8 cellular contexts compared by ENCODE assay signal in the genomic region with DNA sequence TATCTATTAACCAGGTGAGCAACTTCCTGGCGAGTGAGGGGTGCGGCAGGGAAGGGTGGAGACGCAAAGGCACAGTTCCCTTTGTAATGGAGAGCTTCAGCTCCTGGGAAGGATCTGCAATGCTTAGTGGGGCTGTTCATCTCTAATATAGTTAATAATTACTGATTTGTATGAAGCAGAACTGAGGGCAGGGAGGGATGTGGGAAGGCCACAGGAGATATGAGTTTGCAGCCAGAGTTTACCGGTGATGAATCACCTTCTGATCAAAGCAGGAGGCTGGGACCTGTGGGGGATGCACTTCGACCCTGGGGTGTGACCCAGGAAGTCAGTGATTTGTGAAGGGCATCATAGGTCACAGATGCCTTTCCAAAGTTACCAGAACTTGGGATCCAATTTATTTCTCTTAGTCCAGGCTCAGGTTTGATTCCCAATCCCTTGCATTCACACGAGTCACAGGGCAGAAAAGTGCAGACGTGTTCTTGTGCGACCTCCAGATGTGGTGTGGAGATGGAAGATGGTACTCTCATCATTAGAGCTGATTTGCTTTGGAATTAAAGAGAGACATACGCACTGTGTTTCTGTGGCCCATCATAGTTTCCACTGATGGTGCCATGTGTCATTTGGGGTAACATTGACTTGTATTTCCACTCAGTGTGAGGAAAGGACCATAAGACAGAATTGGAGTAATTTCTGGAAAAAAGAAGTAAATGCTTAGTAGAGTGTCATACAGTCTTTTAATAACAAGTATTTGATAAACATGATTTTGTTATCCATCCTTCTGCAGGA. TPM values are rescaled to one million over a fixed set of nuclear protein-coding genes. Genes with fewer than 3 reads are reported as not detected.
DNase-seq lines count a peak whose midpoint lies in the region; ATAC-seq, FAIRE-seq and TF ChIP-seq lines count a peak whose summit lies in the region.
"Had no signal": no experiment of that assay in that cellular context is flagged by ENCODE, and none has a peak within 500 bp of the region (broad histone marks: within the 10 kb centered on the region; RNA-seq: fewer than 3 reads in every experiment).

No MANE protein-coding gene starts in this region.

- H3K36me3 ChIP-seq in astrocyte (ENCODE audit: insufficient read depth, low read length), result no peaks in the 10 kb centered on the region

- TF ChIP-seq CTCF in astrocyte (IDR thresholded peaks at IDR 0.05; ENCODE audit: insufficient read depth, low read depth, low read length), result no peak

- no peak overlapping the region for H3K4me2 ChIP-seq in astrocyte (ENCODE audit: low read length)

- peak; percentile 69 for ATAC-seq in GM18907 (IDR thresholded peaks at IDR 0.05; ENCODE audit: unreplicated experiment)
- peak; percentile 39 for ATAC-seq in HG02763 (IDR thresholded peaks at IDR 0.05; ENCODE audit: unreplicated experiment)
- ATAC-seq in GM19395 (IDR thresholded peaks at IDR 0.05; ENCODE audit: unreplicated experiment), result no peak
- no peak for ATAC-seq in GM21786 (IDR thresholded peaks at IDR 0.05; ENCODE audit: unreplicated experiment)

- peaks cover 74% of the 10 kb centered on the region for H3K79me2 ChIP-seq in astrocyte (ENCODE audit: insufficient read depth, low read length)

- H3K9ac ChIP-seq in astrocyte (ENCODE audit: low read length), result no peak overlapping the region

- DNase-seq in astrocyte (ENCODE audit: low read depth) (no peak), renal cortical epithelial cell (ENCODE audit: low read depth) (peak; percentile 93), NCI-H524 treated with DMSO at 0.1 percent for 48 hours (lab: John Stamatoyannopoulos, UW) (no peak)
- DNase-seq: dermis blood vessel endothelial cell had no signal

- no peak for FAIRE-seq in astrocyte (lab: Jason Lieb, UNC)

- H3K27ac ChIP-seq in astrocyte (ENCODE audit: low read depth, low read length), result no peak overlapping the region

- H3K27me3 Mint-ChIP-seq in astrocyte (ENCODE audit: low read depth, unreplicated experiment), result no peaks in the 10 kb centered on the region

- H4K20me1 ChIP-seq in astrocyte (ENCODE audit: insufficient read depth, low read length), result peaks cover 79% of the 10 kb centered on the region

- H3K27me3 ChIP-seq in astrocyte (ENCODE audit: insufficient read depth, low read length), result no peaks in the 10 kb centered on the region

- H2AFZ ChIP-seq in astrocyte (ENCODE audit: low read depth, low read length), result no peak overlapping the region

- no peaks in the 10 kb centered on the region for H3K9me3 Mint-ChIP-seq in astrocyte (ENCODE audit: unreplicated experiment)

- no peaks in the 10 kb centered on the region for H3K9me3 ChIP-seq in astrocyte (ENCODE audit: insufficient read depth, low read depth, low read length)

- H3K4me1 Mint-ChIP-seq in astrocyte (ENCODE audit: low read depth, unreplicated experiment), result peaks cover 39% of the 10 kb centered on the region

- peak overlapping the region; percentile 54 for H3K27ac Mint-ChIP-seq in astrocyte (ENCODE audit: unreplicated experiment)

- H3K4me1 ChIP-seq in astrocyte (ENCODE audit: insufficient read depth, low read length), result peaks cover 14% of the 10 kb centered on the region

- H3K4me3 ChIP-seq in astrocyte (ENCODE audit: insufficient read depth, low read depth, low read length), result no peak overlapping the region

- peak overlapping the region; percentile 48 for H3K4me3 Mint-ChIP-seq in astrocyte (ENCODE audit: unreplicated experiment)

- H3K36me3 Mint-ChIP-seq in astrocyte (ENCODE audit: low read depth, unreplicated experiment), result peaks cover 3% of the 10 kb centered on the region

RNA-seq across cellular contexts. Expression of a gene that starts 55.0 kb away (rescaled TPM):
- 17.4 and 17.7 TPM in 2 replicates for total RNA-seq in astrocyte
- total RNA-seq in renal cortical epithelial cell, result 14.4 and 22.0 TPM in 2 replicates

Comparison
In these comparisons a context has a peak if more than half of its experiments do, and no peak if none do; other contexts are left out.
1. ATAC-seq: peak in GM18907 (single experiment) and HG02763 (single experiment); none in GM19395 (single experiment) and GM21786 (single experiment).